ENCODE assay signal across 8 cellular contexts in the genomic region with DNA sequence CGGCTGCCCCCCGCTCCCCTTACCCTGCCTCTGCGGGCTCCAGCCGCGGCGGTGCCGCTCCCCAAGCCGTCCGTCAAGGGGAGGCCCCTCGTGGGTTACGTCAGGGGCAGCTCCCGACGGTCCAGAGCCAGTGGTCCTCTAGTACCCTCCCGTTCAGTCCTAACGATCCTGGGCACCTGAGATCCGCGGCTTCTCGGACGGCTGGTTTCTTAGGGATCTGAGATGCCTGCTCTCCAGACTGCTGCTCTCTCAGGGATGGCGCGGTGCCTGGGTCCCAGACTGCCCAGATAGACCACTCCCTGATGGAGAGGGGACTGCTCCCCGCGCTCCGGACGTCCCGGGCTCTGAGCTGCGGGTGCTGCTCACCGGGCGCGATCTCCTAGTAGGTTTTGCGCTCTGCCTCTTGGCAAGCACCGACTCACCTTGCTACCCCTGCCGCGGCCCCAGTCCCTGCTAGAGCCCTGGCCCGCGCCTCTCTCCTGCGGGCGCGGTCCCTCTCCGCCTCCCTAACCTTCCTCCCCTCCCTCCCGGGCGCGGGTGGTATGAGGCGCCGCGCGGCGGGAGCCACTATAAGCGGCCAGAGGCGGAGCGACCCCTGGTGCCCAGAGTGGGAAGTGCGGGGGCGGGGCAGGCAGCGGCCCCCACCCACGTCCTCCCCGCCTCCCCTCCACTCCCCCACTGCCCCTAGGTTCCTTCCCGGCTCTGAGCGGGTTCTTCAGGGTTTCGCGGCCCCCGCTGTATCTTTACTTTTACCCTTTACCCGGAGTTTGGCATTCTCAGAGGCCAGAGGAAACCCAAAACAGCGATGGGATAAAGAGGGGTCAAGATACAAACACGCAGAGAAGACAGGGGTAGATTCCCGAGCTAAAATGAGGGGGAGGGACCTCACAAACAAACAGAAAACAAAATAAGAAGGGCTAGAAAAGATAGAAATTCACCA. TPM values are rescaled to one million over a fixed set of nuclear protein-coding genes. Genes with fewer than 3 reads are reported as not detected.
A peak's percentile ranks its signal among the peaks of the same experiment; 100 is the strongest.
DNase-seq lines count a peak whose midpoint lies in the region; ATAC-seq and TF ChIP-seq lines count a peak whose summit lies in the region.

TSS of gene C1QL4 (minus strand) at position 544 of the 940 bp plus-strand sequence. CDS start 711 bp downstream, outside the sequence.

- peak; percentile 63 for ATAC-seq in HG03280 (IDR thresholded peaks at IDR 0.05; ENCODE audit: unreplicated experiment)
- ATAC-seq in HG02763 (IDR thresholded peaks at IDR 0.05; ENCODE audit: unreplicated experiment), result no peak

- no peak within 1 kb of the TSS for H2BK12ac ChIP-seq in mesenchymal stem cell (ENCODE audit: low read length in 2 of 2)

- no peak within 1 kb of the TSS for H4K91ac ChIP-seq in mesenchymal stem cell (ENCODE audit: low read length)

- H3K27ac ChIP-seq in effector memory CD4-positive, alpha-beta T cell (ENCODE audit: insufficient read depth, low read length, poor library complexity, severe bottlenecking), result no peak within 1 kb of the TSS
- H3K27ac ChIP-seq in mesenchymal stem cell (ENCODE audit: low read length, poor library complexity, severe bottlenecking), result no peak within 1 kb of the TSS

- H3K4me2 ChIP-seq in mesenchymal stem cell (ENCODE audit: low read length, poor library complexity, severe bottlenecking), result peak within 1 kb of the TSS; percentile 64

- H2BK15ac ChIP-seq in mesenchymal stem cell (ENCODE audit: low read depth, poor library complexity, severe bottlenecking), result no peak within 1 kb of the TSS

- H3K79me1 ChIP-seq in mesenchymal stem cell (replicated peaks; ENCODE audit: low read length, poor library complexity, severe bottlenecking), result no peaks in the 10 kb centered on the region

- H3K4ac ChIP-seq in mesenchymal stem cell (ENCODE audit: low read depth in 1 of 2, low read length in 2 of 2), result no peak within 1 kb of the TSS

- H3K9ac ChIP-seq in mesenchymal stem cell (ENCODE audit: low read length), result no peak within 1 kb of the TSS

- H3K4me3 ChIP-seq in GM12865 (ENCODE audit: low read depth, low read length) (no peak within 1 kb of the TSS; the same call in 1 of the 2 replicates), mesenchymal stem cell (ENCODE audit: insufficient read depth in 1 of 2, low read depth in 1 of 2, low read length in 2 of 2) (peak within 1 kb of the TSS; percentile 24 to 67)
- H3K4me3 ChIP-seq in effector memory CD4-positive, alpha-beta T cell (ENCODE audit: insufficient read depth, low read depth, low read length, poor library complexity, severe bottlenecking), result peak within 1 kb of the TSS; percentile 55

- H3K9me3 ChIP-seq in effector memory CD4-positive, alpha-beta T cell (ENCODE audit: control insufficient read depth, low read length), result no peaks in the 10 kb centered on the region
- no peaks in the 10 kb centered on the region for H3K9me3 ChIP-seq in mesenchymal stem cell (ENCODE audit: control insufficient read depth, low read length)

- H3K14ac ChIP-seq in mesenchymal stem cell (ENCODE audit: low read length in 2 of 2), result no peak within 1 kb of the TSS

- H2AK5ac ChIP-seq in mesenchymal stem cell (ENCODE audit: low read length, severe bottlenecking), result no peak within 1 kb of the TSS

- H2BK5ac ChIP-seq in mesenchymal stem cell (ENCODE audit: low read depth, low read length, poor library complexity, severe bottlenecking), result no peak within 1 kb of the TSS

- H3K18ac ChIP-seq in mesenchymal stem cell (ENCODE audit: low read depth in 1 of 2, low read length in 2 of 2), result no peak within 1 kb of the TSS

- no peak within 1 kb of the TSS for H4K8ac ChIP-seq in mesenchymal stem cell (ENCODE audit: low read length)

- peak; percentile 94 for TF ChIP-seq CTCF in GM12865 (IDR thresholded peaks at IDR 0.05; ENCODE audit: insufficient read depth, low read depth, low read length, missing control alignments)

- 6% methylated on average over 54 of the region's 65 CpGs for WGBS in mesenchymal stem cell

- no peak within 1 kb of the TSS for H2BK120ac ChIP-seq in mesenchymal stem cell (ENCODE audit: low read depth, low read length)

- H3K4me1 ChIP-seq in effector memory CD4-positive, alpha-beta T cell (ENCODE audit: control insufficient read depth, insufficient read depth, low read length, poor library complexity, severe bottlenecking), result peaks cover 19% of the 10 kb centered on the region
- peaks cover 21% of the 10 kb centered on the region for H3K4me1 ChIP-seq in mesenchymal stem cell (ENCODE audit: control insufficient read depth, insufficient read depth, low read depth, low read length)

- peaks cover 36% of the 10 kb centered on the region for H3K27me3 ChIP-seq in effector memory CD4-positive, alpha-beta T cell (replicated peaks; ENCODE audit: control insufficient read depth, insufficient read depth, low read length, poor library complexity, severe bottlenecking)
- H3K27me3 ChIP-seq in mesenchymal stem cell (ENCODE audit: control insufficient read depth in 1 of 2, insufficient read depth in 1 of 2, low read length in 2 of 2), result peaks cover 66 to 93% of the 10 kb centered on the region in 2 experiments

- DNase-seq in GM12865 (ENCODE audit: low read depth), result peak; percentile 77
- peak; percentile 74 for DNase-seq in NCI-H82 treated with DMSO at 0.1 percent for 48 hours (lab: John Stamatoyannopoulos, UW; ENCODE audit: unreplicated experiment)
- peak; percentile 70 to 87 for DNase-seq in activated CD8-positive, alpha-beta memory T cell treated with anti-CD3 and anti-CD28 coated beads for 1 hour (ENCODE audit: extremely low read depth in 1 of 2, low read depth in 1 of 2)
- peak; percentile 74 to 81 (median 81) for DNase-seq in effector memory CD4-positive, alpha-beta T cell
- peak; percentile 78 for DNase-seq in mesenchymal stem cell
- DNase-seq in stimulated activated CD8-positive, alpha-beta memory T cell treated with anti-CD3 and anti-CD28 coated beads, Interleukin-12 subunit alpha, Interleukin-12 subunit beta, amount 100 ng/mL, for 4 hours (ENCODE audit: low read depth), result peak; percentile 70

- H3K36me3 ChIP-seq in effector memory CD4-positive, alpha-beta T cell (ENCODE audit: control insufficient read depth, insufficient read depth, low read length), result no peaks in the 10 kb centered on the region
- H3K36me3 ChIP-seq in mesenchymal stem cell (ENCODE audit: control insufficient read depth in 1 of 2, insufficient read depth in 2 of 2, low read depth in 1 of 2, low read length in 2 of 2), result peaks cover 0 to 6% of the 10 kb centered on the region in 2 experiments

- peak within 1 kb of the TSS in 1 of 2 experiments; percentile 60 for H3K23ac ChIP-seq in mesenchymal stem cell (ENCODE audit: low read length in 2 of 2)

- peak within 1 kb of the TSS; percentile 21 for H2AFZ ChIP-seq in mesenchymal stem cell (ENCODE audit: low read depth, low read length)

RNA-seq across cellular contexts. Expression of gene C1QL4, which starts in this region (rescaled TPM):
- polyA plus RNA-seq in mesenchymal stem cell (2013, experiment 1 of 2), result not detected
- polyA plus RNA-seq in mesenchymal stem cell (2013, experiment 2 of 2), result not detected
